Comparison of ENCODE assay signal across 19 cellular contexts in the genomic region with DNA sequence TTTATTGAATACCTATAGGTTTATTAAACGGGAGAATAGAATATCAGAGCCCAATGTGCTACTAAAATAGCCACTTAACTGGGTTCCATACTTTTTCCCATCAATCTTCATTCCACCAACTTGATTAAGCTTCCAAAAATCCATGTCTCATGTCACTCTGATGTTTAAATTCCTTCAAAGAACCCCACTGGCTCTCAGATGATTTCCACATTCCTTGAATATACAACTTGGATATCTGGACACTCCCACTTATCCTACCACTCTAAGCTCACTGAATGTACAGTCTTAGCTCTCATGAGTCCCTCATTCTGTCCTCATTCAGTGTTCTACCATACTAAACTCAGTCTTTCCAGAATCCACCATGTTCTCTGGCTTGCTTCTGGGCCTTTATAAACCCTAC. TPM values are rescaled to one million over a fixed set of nuclear protein-coding genes. Genes with fewer than 3 reads are reported as not detected.
DNase-seq lines count a peak whose midpoint lies in the region; ATAC-seq, FAIRE-seq and TF ChIP-seq lines count a peak whose summit lies in the region.
"Had no signal": no experiment of that assay in that cellular context is flagged by ENCODE, and none has a peak within 500 bp of the region (broad histone marks: within the 10 kb centered on the region; RNA-seq: fewer than 3 reads in every experiment).

No MANE protein-coding gene starts in this region.

- peaks cover 43% of the 10 kb centered on the region for H3K27me3 ChIP-seq in PC-3 (ENCODE audit: low read length)
- H3K27me3 ChIP-seq: BE2C had no signal

- no peak overlapping the region for H2AFZ ChIP-seq in PC-3 (ENCODE audit: low read length)
- H2AFZ ChIP-seq: GM23338 had no signal

- H3K36me3 ChIP-seq in PC-3 (ENCODE audit: low read depth, low read length): no peaks in the 10 kb centered on the region
- H3K36me3 ChIP-seq: BE2C had no signal

- no peak overlapping the region for H3K27ac ChIP-seq in PC-3 (ENCODE audit: low read length)

- CTCF ChIA-PET in PC-3 (lab: Charles Lee): interaction anchor here (0.6 kb wide), 1 partner anchor 83 kb away, joined by 3 read pairs; no protein-coding TSS in a partner anchor

- no peak overlapping the region for H3K4me3 Mint-ChIP-seq in osteocyte (ENCODE audit: unreplicated experiment)
- H3K4me3 Mint-ChIP-seq: CD4-positive, CD25-positive, alpha-beta regulatory T cell; CD8-positive, alpha-beta memory T cell; GM23338; IgD-negative memory B cell had no signal

- peaks cover 5% of the 10 kb centered on the region for H3K9me3 Mint-ChIP-seq in osteocyte (ENCODE audit: unreplicated experiment)
- H3K9me3 Mint-ChIP-seq: GM23338 had no signal

- POLR2A ChIA-PET in PC-3 (lab: Charles Lee; ENCODE audit: unreplicated experiment): no interaction called here

- intact Hi-C loops in PC-3 (cut with micrococcal nuclease): no loop called here

- BruUV-seq in PC-3 (replicated peaks; lab: Mats Ljungman, UMichigan): no TSS peak

- no peak for TF ChIP-seq CTCF in osteocyte (IDR thresholded peaks at IDR 0.05)
- TF ChIP-seq CTCF in PC-3 (conservative IDR thresholded peaks at IDR 0.05; ENCODE audit: low read depth, low read length): no peak

- H3K27me3 Mint-ChIP-seq in osteocyte (ENCODE audit: unreplicated experiment): no peaks in the 10 kb centered on the region
- H3K27me3 Mint-ChIP-seq: CD4-positive, CD25-positive, alpha-beta regulatory T cell; CD8-positive, alpha-beta memory T cell; IgD-negative memory B cell had no signal

- ATAC-seq in PC-3: no peak
- ATAC-seq: GM12878, GM23338, HepG2 had no signal

- no peaks in the 10 kb centered on the region for H3K9me3 ChIP-seq in PC-3 (ENCODE audit: low read length)
- H3K9me3 ChIP-seq: BE2C had no signal

- peak; percentile 40 for DNase-seq in EL
- peak; percentile 10 for DNase-seq in astrocyte of the hippocampus (ENCODE audit: low read depth, low spot score)
- no peak for DNase-seq in osteocyte (ENCODE audit: extremely low spot score, unreplicated experiment)
- DNase-seq in MV-4-11 (lab: John Stamatoyannopoulos, UW): no peak
- DNase-seq in PC-3: no peak
- DNase-seq in HTR-8/SVneo (ENCODE audit: insufficient read length, low spot score): no peak
- DNase-seq: ACHN; BE2C; C1 segment of cervical spinal cord; CD4-positive, CD25-positive, alpha-beta regulatory T cell; CD8-positive, alpha-beta memory T cell; COR-L47; HCEC 1CT; KBM-7 had no signal

- no peak overlapping the region for H3K9ac ChIP-seq in PC-3 (ENCODE audit: low read length)

- peak overlapping the region; percentile 6 for H3K27ac Mint-ChIP-seq in osteocyte (ENCODE audit: unreplicated experiment)
- H3K27ac Mint-ChIP-seq: CD4-positive, CD25-positive, alpha-beta regulatory T cell; CD8-positive, alpha-beta memory T cell; GM23338; IgD-negative memory B cell had no signal

- peaks cover 39% of the 10 kb centered on the region for H3K36me3 Mint-ChIP-seq in osteocyte (ENCODE audit: unreplicated experiment)
- H3K36me3 Mint-ChIP-seq: CD4-positive, CD25-positive, alpha-beta regulatory T cell; CD8-positive, alpha-beta memory T cell; IgD-negative memory B cell had no signal

- FAIRE-seq in HTR-8/SVneo (lab: Jason Lieb, UNC): no peak
- FAIRE-seq: GM12878, H54, HepG2 had no signal

- no peaks in the 10 kb centered on the region for H3F3A ChIP-seq in PC-3 (ENCODE audit: low read length, unreplicated experiment)

- peaks cover 41% of the 10 kb centered on the region for H3K4me1 Mint-ChIP-seq in osteocyte (ENCODE audit: unreplicated experiment)
- H3K4me1 Mint-ChIP-seq: CD4-positive, CD25-positive, alpha-beta regulatory T cell; CD8-positive, alpha-beta memory T cell; GM23338; IgD-negative memory B cell had no signal

- no peak overlapping the region for H3K4me2 ChIP-seq in PC-3 (ENCODE audit: low read length)
- H3K4me2 ChIP-seq: GM23338 had no signal

- no peaks in the 10 kb centered on the region for H3K9me2 ChIP-seq in PC-3 (replicated peaks; ENCODE audit: low read length)

- no peaks in the 10 kb centered on the region for H3K4me1 ChIP-seq in PC-3 (ENCODE audit: insufficient read depth, low read length)
- H3K4me1 ChIP-seq: BE2C had no signal

- H3K79me2 ChIP-seq in PC-3 (ENCODE audit: low read length): no peaks in the 10 kb centered on the region

- H4K20me1 ChIP-seq in PC-3 (ENCODE audit: low read length): no peaks in the 10 kb centered on the region

- H3K4me3 ChIP-seq in PC-3 (ENCODE audit: low read length): no peak overlapping the region
- H3K4me3 ChIP-seq: GM12878, GM23338 had no signal

RNA-seq across cellular contexts. Expression of gene COL11A1, which starts 21.1 kb away (rescaled TPM):
- 592 and 632 TPM in 2 replicates for total RNA-seq in osteocyte
- total RNA-seq in PC-3 (2014; rRNA removed): not detected in 2 replicates
- total RNA-seq: CD4-positive, CD25-positive, alpha-beta regulatory T cell; CD8-positive, alpha-beta memory T cell; GM12878; HepG2 had no signal

Comparison
In these comparisons a context has a peak if more than half of its experiments do, and no peak if none do; other contexts are left out.
1. DNase-seq: peak in EL (single experiment) and astrocyte of the hippocampus (single experiment); none in osteocyte (single experiment), MV-4-11 (single experiment), PC-3 (single experiment) and HTR-8/SVneo (single experiment).
2. RNA of gene COL11A1, which starts 21.1 kb away (total RNA-seq): 592 to 632 TPM in osteocyte; not detected in PC-3; every median in the first group is over 100 times any median in the second.